8 cellular contexts compared by ENCODE assay signal in genomic region chr21:39445339-39446269, GRCh38. TPM values are rescaled to one million over a fixed set of nuclear protein-coding genes. Genes with fewer than 3 reads are reported as not detected.
A peak's percentile ranks its signal among the peaks of the same experiment; 100 is the strongest.
DNase-seq lines count a peak whose midpoint lies in the region; ATAC-seq and TF ChIP-seq lines count a peak whose summit lies in the region.

LCA5L (minus strand) TSS chr21:39445778; CDS start chr21:39428493, 17,285 bp downstream.

- H3K36me3 ChIP-seq in OCI-LY3 (replicated peaks; ENCODE audit: low read depth, low read length) (no peaks in the 10 kb centered on the region), mucosa of stomach (ENCODE audit: control insufficient read depth, insufficient read depth, low read length) (no peaks in the 10 kb centered on the region)

- H3K4me1 ChIP-seq in OCI-LY3 (ENCODE audit: low read length) (peaks cover 8% of the 10 kb centered on the region), mucosa of stomach (ENCODE audit: control insufficient read depth, insufficient read depth, low read length) (peaks cover 5% of the 10 kb centered on the region)

- H3K9me3 ChIP-seq in OCI-LY3 (ENCODE audit: insufficient read depth, low read length) (no peaks in the 10 kb centered on the region), mucosa of stomach (ENCODE audit: control insufficient read depth, low read length) (no peaks in the 10 kb centered on the region)

- H3K79me2 ChIP-seq in OCI-LY3 (ENCODE audit: low read length) = no peaks in the 10 kb centered on the region

- H3K4me3 ChIP-seq in OCI-LY3 (ENCODE audit: low read length) = peak within 1 kb of the TSS; percentile 93
- peak within 1 kb of the TSS; percentile 90 for H3K4me3 ChIP-seq in epithelial cell of proximal tubule (ENCODE audit: low read depth, low read length)
- H3K4me3 ChIP-seq in mucosa of stomach (ENCODE audit: low read length) = peak within 1 kb of the TSS; percentile 71

- peak within 1 kb of the TSS; percentile 29 for H3K27ac ChIP-seq in OCI-LY3 (ENCODE audit: low read length)

- H4K20me1 ChIP-seq in OCI-LY3 (ENCODE audit: insufficient read depth, low read length) = no peaks in the 10 kb centered on the region

- H2AFZ ChIP-seq in OCI-LY3 (ENCODE audit: low read depth, low read length) = peak within 1 kb of the TSS; percentile 88

- peak; percentile 87 for ATAC-seq in GM21526 (IDR thresholded peaks at IDR 0.05; ENCODE audit: low FRiP score, unreplicated experiment)

- H3K4me2 ChIP-seq in OCI-LY3 (ENCODE audit: low read length) = peak within 1 kb of the TSS; percentile 83

- H3K9ac ChIP-seq in OCI-LY3 (ENCODE audit: low read length) (peak within 1 kb of the TSS; percentile 79), mucosa of stomach (ENCODE audit: low read length) (peak within 1 kb of the TSS; percentile 84)

- DNase-seq in DMS153 (lab: John Stamatoyannopoulos, UW) (peak; percentile 83), HuH-7 (ENCODE audit: low spot score) (peak; percentile 81), activated T-cell treated with anti-CD3 and anti-CD28 coated beads for 4 hours (peak; percentile 84), epithelial cell of proximal tubule (ENCODE audit: low read depth) (peak; percentile 29)
- peak; percentile 93 for DNase-seq in stimulated activated CD8-positive, alpha-beta memory T cell treated with anti-CD3 and anti-CD28 coated beads, Interleukin-4, amount 100 ng/mL, for 48 hours

- TF ChIP-seq CTCF in OCI-LY3 (IDR thresholded peaks at IDR 0.05; ENCODE audit: low read depth, low read length) (no peak), epithelial cell of proximal tubule (conservative IDR thresholded peaks at IDR 0.05; ENCODE audit: low read depth, low read length) (no peak)

- H3K27me3 ChIP-seq in OCI-LY3 (ENCODE audit: low read depth, low read length) (peaks cover 5% of the 10 kb centered on the region; the same call in 1 of the 2 replicates), mucosa of stomach (ENCODE audit: control insufficient read depth, insufficient read depth, low read length) (no peaks in the 10 kb centered on the region)

RNA-seq across cellular contexts. Expression of gene LCA5L, which starts in this region (rescaled TPM):
- 0.23 and 0.65 TPM in 2 replicates for total RNA-seq in epithelial cell of proximal tubule

Comparison
In these comparisons a context has a peak if more than half of its experiments do, and no peak if none do; other contexts are left out.
1. Peak in every context shown above with its lines: DNase-seq, ATAC-seq, H3K4me3 ChIP-seq and H3K27ac ChIP-seq.
2. Peak in DNase-seq and H3K4me3 ChIP-seq in epithelial cell of proximal tubule; RNA of the gene not detected or under 1 TPM.
3. DNase-seq: peak in every context shown above with its lines; median percentile 93 in stimulated activated CD8-positive, alpha-beta memory T cell treated with anti-CD3 and anti-CD28 coated beads, Interleukin-4, amount 100 ng/mL, for 48 hours; 84 in activated T-cell treated with anti-CD3 and anti-CD28 coated beads for 4 hours; 83 in DMS153; 81 in HuH-7; 29 in epithelial cell of proximal tubule.